ENCODE assay signal across 2 cellular contexts in genomic region chr20:37711001-37711400, GRCh38.
A peak's percentile ranks its signal among the peaks of the same experiment; 100 is the strongest.
TF ChIP-seq lines count a peak whose summit lies in the region.

No MANE protein-coding gene starts in this region.

TF ChIP-seq in endothelial cell of umbilical vein, 7 proteins besides CTCF, POLR2A, EP300 and RAD21 (continued from another document):
- TF ChIP-seq JUN (IDR thresholded peaks at IDR 0.05; ENCODE audit: borderline replicate concordance, insufficient read depth, insufficient read length, low read depth) (no peak), MYC (IDR thresholded peaks at IDR 0.05; ENCODE audit: low read depth, low read length) (no peak), POLR2AphosphoS5 (IDR thresholded peaks at IDR 0.05; ENCODE audit: insufficient read depth, low read depth, low read length) (no peak), EZH2 (IDR thresholded peaks at IDR 0.05; ENCODE audit: borderline replicate concordance, low read depth, low read length, severe bottlenecking) (no peak), GATA2 (IDR thresholded peaks at IDR 0.05; ENCODE audit: insufficient read depth, insufficient read length, low read depth, low read length) (peak; percentile 10)

TF ChIP-seq in GM23338, 12 proteins besides CTCF, POLR2A, EP300 and RAD21:
- TF ChIP-seq STAT1 (IDR thresholded peaks at IDR 0.05; ENCODE audit: unreplicated experiment) (no peak), POLR2AphosphoS5 (IDR thresholded peaks at IDR 0.05; ENCODE audit: low read depth) (no peak)
